In genomic region chr6:64113703-64114102, GRCh38 we compare ENCODE assay signal across 35 cellular contexts.
"Had no signal": no experiment of that assay in that cellular context is flagged by ENCODE, and none has a peak within 500 bp of the region (broad histone marks: within the 10 kb centered on the region; RNA-seq: fewer than 3 reads in every experiment).

No MANE protein-coding gene starts in this region.

- FAIRE-seq: RCC 7860 had no signal

- ATAC-seq: activated CD8-positive, alpha-beta memory T cell treated with anti-CD3 and anti-CD28 coated beads, Interleukin-2, amount 10 ng/mL, durations not matched to agents 7 days and 5 days; activated T-cell treated with anti-CD3 and anti-CD28 coated beads, Interleukin-2, amount 50 U/mL, for 72 hours; activated T-helper 17 cell treated with anti-CD3 and anti-CD28 coated beads, Interleukin-2, amount 50 U/mL, for 72 hours; Right ventricle myocardium inferior had no signal

- H3K4me2 ChIP-seq: PC-9 had no signal

- DNase-seq: activated CD4-positive, alpha-beta memory T cell treated with anti-CD3 and anti-CD28 coated beads, Interleukin-2, amount 10 ng/mL, durations not matched to agents 7 days and 5 days; activated CD4-positive, alpha-beta T cell treated with anti-CD3 and anti-CD28 coated beads for 1 hour; activated CD4-positive, alpha-beta T cell treated with anti-CD3 and anti-CD28 coated beads for 48 hours; activated CD4-positive, CD25-positive, alpha-beta regulatory T cell; activated CD8-positive, alpha-beta memory T cell treated with anti-CD3 and anti-CD28 coated beads for 24 hours; activated CD8-positive, alpha-beta memory T cell treated with anti-CD3 and anti-CD28 coated beads, Interleukin-2, amount 10 ng/mL, durations not matched to agents 7 days and 5 days; activated CD8-positive, alpha-beta memory T cell treated with anti-CD3 and anti-CD28 coated beads, Interleukin-2, amount 50 U/mL, for 48 hours; activated effector memory CD4-positive, alpha-beta T cell treated with anti-CD3 and anti-CD28 coated beads, Interleukin-2, amount 50 U/mL, for 16 hours; activated naive CD4-positive, alpha-beta T cell; activated naive CD4-positive, alpha-beta T cell treated with anti-CD3 and anti-CD28 coated beads, Interleukin-2, amount 50 U/mL, for 16 hours; activated naive CD8-positive, alpha-beta T cell treated with anti-CD3 and anti-CD28 coated beads for 36 hours; activated T-cell treated with anti-CD3 and anti-CD28 coated beads, Interleukin-2, amount 50 U/mL, for 72 hours; amniotic stem cell; aorta; brain microvascular endothelial cell; central memory CD4-positive, alpha-beta T cell; colonic mucosa; Karpas-422; KBM-7; NCI-H1092; NCI-H1436 treated with DMSO at 0.1 percent for 48 hours; NCI-H1694 treated with DMSO at 0.1 percent for 48 hours; NCI-H2029; NCI-H226; NCI-H510A treated with DMSO at 0.1 percent for 48 hours; NCI-H526 treated with DMSO at 0.1 percent for 48 hours; NCI-H82; PC-9; SIG-M5; T1000; WERI-Rb-1 had no signal

- H3K4me1 ChIP-seq: colonic mucosa had no signal

- H3K4me3 ChIP-seq: colonic mucosa, PC-9 had no signal

- H3K9me3 ChIP-seq: colonic mucosa had no signal

- H3K27me3 ChIP-seq: brain microvascular endothelial cell, colonic mucosa had no signal

- H3K27ac ChIP-seq: brain microvascular endothelial cell, colonic mucosa, PC-9, RWPE1, WERI-Rb-1 had no signal

- H3K36me3 ChIP-seq: brain microvascular endothelial cell, colonic mucosa, WERI-Rb-1 had no signal

- H2AFZ ChIP-seq: PC-9 had no signal
